ENCODE assay signal across 1 cellular context in the genomic region with DNA sequence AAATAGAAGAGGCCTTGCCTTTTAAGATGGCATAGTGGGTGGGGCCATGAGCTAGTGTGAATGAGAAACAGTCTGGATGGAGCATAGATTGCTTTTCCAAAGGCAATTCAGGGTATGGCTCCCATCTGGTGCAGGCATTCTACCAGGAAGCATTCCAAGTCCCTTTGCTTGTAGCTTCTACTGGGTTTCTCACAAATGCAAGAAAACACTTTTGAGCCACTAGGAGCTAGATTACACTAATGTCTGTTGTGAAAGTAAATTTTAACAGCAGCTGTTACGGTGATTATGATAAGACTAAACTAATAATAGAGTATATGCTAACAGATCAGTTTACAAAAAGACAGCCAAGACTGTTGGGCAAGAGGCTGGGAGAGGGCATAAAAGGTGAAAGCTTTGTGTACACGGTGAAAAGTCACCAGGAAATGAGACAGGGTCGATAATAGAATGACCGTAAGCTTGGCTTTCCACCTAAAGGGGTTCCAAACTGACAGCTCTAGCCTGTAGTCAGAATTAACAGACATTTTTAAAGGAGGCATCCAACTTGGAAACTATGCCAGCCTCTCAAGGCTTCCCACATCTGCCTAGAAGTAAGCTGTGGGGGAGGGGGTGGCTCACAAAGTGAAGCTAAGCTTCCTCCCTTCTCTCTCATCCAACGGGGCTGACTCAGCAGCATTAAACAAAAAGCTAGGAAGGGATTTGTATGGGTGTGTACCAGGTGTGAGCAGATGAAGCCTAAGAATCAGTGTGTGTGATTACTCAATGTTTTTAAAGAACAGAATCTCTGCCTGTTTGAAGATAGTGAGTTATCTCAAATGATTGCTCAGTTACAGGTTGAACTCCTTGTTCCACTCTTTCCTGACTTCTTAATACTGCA.
TF ChIP-seq lines count a peak whose summit lies in the region.

No MANE protein-coding gene starts in this region.

TF ChIP-seq in HepG2, 621 proteins besides CTCF, POLR2A, EP300 and RAD21 (continued from another document and continues in another):
- TF ChIP-seq ZSCAN30 (CRISPR knock-in tag; IDR thresholded peaks at IDR 0.05) (no peak), HNRNPLL (IDR thresholded peaks at IDR 0.05; ENCODE audit: low read depth, low read length, poor library complexity, severe bottlenecking) (no peak), BHLHE40 (IDR thresholded peaks at IDR 0.05; ENCODE audit: low read length) (no peak), SALL2 (CRISPR knock-in tag; IDR thresholded peaks at IDR 0.05) (no peak), ZNF782 (CRISPR knock-in tag; IDR thresholded peaks at IDR 0.05; ENCODE audit: borderline replicate concordance) (no peak), ZKSCAN5 (CRISPR knock-in tag; IDR thresholded peaks at IDR 0.05) (no peak), SAFB2 (CRISPR knock-in tag; IDR thresholded peaks at IDR 0.05; ENCODE audit: borderline replicate concordance, low read depth) (no peak), KDM5A (IDR thresholded peaks at IDR 0.05; ENCODE audit: borderline replicate concordance, low read length) (no peak), MATR3 (CRISPR knock-in tag; IDR thresholded peaks at IDR 0.05) (no peak), ZNF20 (CRISPR knock-in tag; IDR thresholded peaks at IDR 0.05) (no peak), ZFP1 (CRISPR knock-in tag; IDR thresholded peaks at IDR 0.05) (0 out of 2 replicates have a peak, but pooled peaks have one; percentile 48), ZNF777 (CRISPR knock-in tag; IDR thresholded peaks at IDR 0.05) (no peak), FOXJ3 (CRISPR knock-in tag; IDR thresholded peaks at IDR 0.05; ENCODE audit: borderline replicate concordance) (peak; percentile 95), GLI4 (CRISPR knock-in tag; IDR thresholded peaks at IDR 0.05; ENCODE audit: borderline replicate concordance) (no peak), FOXA1 (IDR thresholded peaks at IDR 0.05) (no peak), FOXA1 (CRISPR knock-in tag; IDR thresholded peaks at IDR 0.05) (peak; percentile 97), ZNF570 (CRISPR knock-in tag; IDR thresholded peaks at IDR 0.05; ENCODE audit: borderline replicate concordance) (no peak), ARHGAP35 (CRISPR knock-in tag; IDR thresholded peaks at IDR 0.05; ENCODE audit: borderline replicate concordance) (no peak), RFXANK (CRISPR knock-in tag; IDR thresholded peaks at IDR 0.05) (no peak), ZNF180 (CRISPR knock-in tag; IDR thresholded peaks at IDR 0.05; ENCODE audit: borderline replicate concordance, low read depth) (no peak), ZNF432 (CRISPR knock-in tag; IDR thresholded peaks at IDR 0.05; ENCODE audit: borderline replicate concordance) (no peak), CENPX (CRISPR knock-in tag; IDR thresholded peaks at IDR 0.05) (no peak), ZNF614 (CRISPR knock-in tag; IDR thresholded peaks at IDR 0.05; ENCODE audit: borderline replicate concordance) (peak; percentile 78; the same call in 1 of the 2 replicates), ZSCAN21 (CRISPR knock-in tag; IDR thresholded peaks at IDR 0.05; ENCODE audit: borderline replicate concordance) (0 out of 2 replicates have a peak, but pooled peaks have one; percentile 29), PCBP1 (IDR thresholded peaks at IDR 0.05; ENCODE audit: borderline replicate concordance, low read depth, low read length) (no peak), KAT8 (CRISPR knock-in tag; IDR thresholded peaks at IDR 0.05) (peak; percentile 54; the same call in 1 of the 2 replicates), ZNF160 (CRISPR knock-in tag; IDR thresholded peaks at IDR 0.05) (peak; percentile 61; the same call in 1 of the 2 replicates), TSC22D2 (CRISPR knock-in tag; IDR thresholded peaks at IDR 0.05; ENCODE audit: borderline replicate concordance) (no peak), SALL1 (CRISPR knock-in tag; IDR thresholded peaks at IDR 0.05) (peak; percentile 77; the same call in 1 of the 2 replicates), MXD4 (CRISPR knock-in tag; IDR thresholded peaks at IDR 0.05) (peak; percentile 56; the same call in 1 of the 2 replicates), ZNF598 (CRISPR knock-in tag; IDR thresholded peaks at IDR 0.05; ENCODE audit: borderline replicate concordance) (no peak), ZNF451 (CRISPR knock-in tag; IDR thresholded peaks at IDR 0.05) (no peak), SP140L (CRISPR knock-in tag; IDR thresholded peaks at IDR 0.05; ENCODE audit: borderline replicate concordance) (no peak; the same call in 1 of the 2 replicates), HOXA7 (CRISPR knock-in tag; IDR thresholded peaks at IDR 0.05) (no peak), ZNF234 (CRISPR knock-in tag; conservative IDR thresholded peaks at IDR 0.05) (no peak), ZNF430 (CRISPR knock-in tag; IDR thresholded peaks at IDR 0.05) (no peak)
- TF ChIP-seq, protein P1, sequence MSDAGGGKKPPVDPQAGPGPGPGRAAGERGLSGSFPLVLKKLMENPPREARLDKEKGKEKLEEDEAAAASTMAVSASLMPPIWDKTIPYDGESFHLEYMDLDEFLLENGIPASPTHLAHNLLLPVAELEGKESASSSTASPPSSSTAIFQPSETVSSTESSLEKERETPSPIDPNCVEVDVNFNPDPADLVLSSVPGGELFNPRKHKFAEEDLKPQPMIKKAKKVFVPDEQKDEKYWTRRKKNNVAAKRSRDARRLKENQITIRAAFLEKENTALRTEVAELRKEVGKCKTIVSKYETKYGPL (CRISPR knock-in tag; IDR thresholded peaks at IDR 0.05): no peak
- TF ChIP-seq, protein P2, sequence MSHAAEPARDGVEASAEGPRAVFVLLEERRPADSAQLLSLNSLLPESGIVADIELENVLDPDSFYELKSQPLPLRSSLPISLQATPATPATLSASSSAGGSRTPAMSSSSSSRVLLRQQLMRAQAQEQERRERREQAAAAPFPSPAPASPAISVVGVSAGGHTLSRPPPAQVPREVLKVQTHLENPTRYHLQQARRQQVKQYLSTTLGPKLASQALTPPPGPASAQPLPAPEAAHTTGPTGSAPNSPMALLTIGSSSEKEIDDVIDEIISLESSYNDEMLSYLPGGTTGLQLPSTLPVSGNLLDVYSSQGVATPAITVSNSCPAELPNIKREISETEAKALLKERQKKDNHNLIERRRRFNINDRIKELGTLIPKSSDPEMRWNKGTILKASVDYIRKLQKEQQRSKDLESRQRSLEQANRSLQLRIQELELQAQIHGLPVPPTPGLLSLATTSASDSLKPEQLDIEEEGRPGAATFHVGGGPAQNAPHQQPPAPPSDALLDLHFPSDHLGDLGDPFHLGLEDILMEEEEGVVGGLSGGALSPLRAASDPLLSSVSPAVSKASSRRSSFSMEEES (CRISPR knock-in tag; IDR thresholded peaks at IDR 0.05): peak; percentile 71; the same call in 1 of the 2 replicates
- TF ChIP-seq, protein P3, sequence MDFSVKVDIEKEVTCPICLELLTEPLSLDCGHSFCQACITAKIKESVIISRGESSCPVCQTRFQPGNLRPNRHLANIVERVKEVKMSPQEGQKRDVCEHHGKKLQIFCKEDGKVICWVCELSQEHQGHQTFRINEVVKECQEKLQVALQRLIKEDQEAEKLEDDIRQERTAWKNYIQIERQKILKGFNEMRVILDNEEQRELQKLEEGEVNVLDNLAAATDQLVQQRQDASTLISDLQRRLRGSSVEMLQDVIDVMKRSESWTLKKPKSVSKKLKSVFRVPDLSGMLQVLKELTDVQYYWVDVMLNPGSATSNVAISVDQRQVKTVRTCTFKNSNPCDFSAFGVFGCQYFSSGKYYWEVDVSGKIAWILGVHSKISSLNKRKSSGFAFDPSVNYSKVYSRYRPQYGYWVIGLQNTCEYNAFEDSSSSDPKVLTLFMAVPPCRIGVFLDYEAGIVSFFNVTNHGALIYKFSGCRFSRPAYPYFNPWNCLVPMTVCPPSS (IDR thresholded peaks at IDR 0.05): no peak
- TF ChIP-seq, protein P4, sequence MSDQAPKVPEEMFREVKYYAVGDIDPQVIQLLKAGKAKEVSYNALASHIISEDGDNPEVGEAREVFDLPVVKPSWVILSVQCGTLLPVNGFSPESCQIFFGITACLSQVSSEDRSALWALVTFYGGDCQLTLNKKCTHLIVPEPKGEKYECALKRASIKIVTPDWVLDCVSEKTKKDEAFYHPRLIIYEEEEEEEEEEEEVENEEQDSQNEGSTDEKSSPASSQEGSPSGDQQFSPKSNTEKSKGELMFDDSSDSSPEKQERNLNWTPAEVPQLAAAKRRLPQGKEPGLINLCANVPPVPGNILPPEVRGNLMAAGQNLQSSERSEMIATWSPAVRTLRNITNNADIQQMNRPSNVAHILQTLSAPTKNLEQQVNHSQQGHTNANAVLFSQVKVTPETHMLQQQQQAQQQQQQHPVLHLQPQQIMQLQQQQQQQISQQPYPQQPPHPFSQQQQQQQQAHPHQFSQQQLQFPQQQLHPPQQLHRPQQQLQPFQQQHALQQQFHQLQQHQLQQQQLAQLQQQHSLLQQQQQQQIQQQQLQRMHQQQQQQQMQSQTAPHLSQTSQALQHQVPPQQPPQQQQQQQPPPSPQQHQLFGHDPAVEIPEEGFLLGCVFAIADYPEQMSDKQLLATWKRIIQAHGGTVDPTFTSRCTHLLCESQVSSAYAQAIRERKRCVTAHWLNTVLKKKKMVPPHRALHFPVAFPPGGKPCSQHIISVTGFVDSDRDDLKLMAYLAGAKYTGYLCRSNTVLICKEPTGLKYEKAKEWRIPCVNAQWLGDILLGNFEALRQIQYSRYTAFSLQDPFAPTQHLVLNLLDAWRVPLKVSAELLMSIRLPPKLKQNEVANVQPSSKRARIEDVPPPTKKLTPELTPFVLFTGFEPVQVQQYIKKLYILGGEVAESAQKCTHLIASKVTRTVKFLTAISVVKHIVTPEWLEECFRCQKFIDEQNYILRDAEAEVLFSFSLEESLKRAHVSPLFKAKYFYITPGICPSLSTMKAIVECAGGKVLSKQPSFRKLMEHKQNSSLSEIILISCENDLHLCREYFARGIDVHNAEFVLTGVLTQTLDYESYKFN (CRISPR knock-in tag; conservative IDR thresholded peaks at IDR 0.05): peak; percentile 81
- TF ChIP-seq, protein P5, sequence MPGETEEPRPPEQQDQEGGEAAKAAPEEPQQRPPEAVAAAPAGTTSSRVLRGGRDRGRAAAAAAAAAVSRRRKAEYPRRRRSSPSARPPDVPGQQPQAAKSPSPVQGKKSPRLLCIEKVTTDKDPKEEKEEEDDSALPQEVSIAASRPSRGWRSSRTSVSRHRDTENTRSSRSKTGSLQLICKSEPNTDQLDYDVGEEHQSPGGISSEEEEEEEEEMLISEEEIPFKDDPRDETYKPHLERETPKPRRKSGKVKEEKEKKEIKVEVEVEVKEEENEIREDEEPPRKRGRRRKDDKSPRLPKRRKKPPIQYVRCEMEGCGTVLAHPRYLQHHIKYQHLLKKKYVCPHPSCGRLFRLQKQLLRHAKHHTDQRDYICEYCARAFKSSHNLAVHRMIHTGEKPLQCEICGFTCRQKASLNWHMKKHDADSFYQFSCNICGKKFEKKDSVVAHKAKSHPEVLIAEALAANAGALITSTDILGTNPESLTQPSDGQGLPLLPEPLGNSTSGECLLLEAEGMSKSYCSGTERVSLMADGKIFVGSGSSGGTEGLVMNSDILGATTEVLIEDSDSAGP (CRISPR knock-in tag; IDR thresholded peaks at IDR 0.05; ENCODE audit: borderline replicate concordance): no peak
- TF ChIP-seq, protein P6, sequence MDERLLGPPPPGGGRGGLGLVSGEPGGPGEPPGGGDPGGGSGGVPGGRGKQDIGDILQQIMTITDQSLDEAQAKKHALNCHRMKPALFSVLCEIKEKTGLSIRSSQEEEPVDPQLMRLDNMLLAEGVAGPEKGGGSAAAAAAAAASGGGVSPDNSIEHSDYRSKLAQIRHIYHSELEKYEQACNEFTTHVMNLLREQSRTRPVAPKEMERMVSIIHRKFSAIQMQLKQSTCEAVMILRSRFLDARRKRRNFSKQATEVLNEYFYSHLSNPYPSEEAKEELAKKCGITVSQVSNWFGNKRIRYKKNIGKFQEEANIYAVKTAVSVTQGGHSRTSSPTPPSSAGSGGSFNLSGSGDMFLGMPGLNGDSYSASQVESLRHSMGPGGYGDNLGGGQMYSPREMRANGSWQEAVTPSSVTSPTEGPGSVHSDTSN (CRISPR knock-in tag; IDR thresholded peaks at IDR 0.05): no peak
- TF ChIP-seq, protein P7, sequence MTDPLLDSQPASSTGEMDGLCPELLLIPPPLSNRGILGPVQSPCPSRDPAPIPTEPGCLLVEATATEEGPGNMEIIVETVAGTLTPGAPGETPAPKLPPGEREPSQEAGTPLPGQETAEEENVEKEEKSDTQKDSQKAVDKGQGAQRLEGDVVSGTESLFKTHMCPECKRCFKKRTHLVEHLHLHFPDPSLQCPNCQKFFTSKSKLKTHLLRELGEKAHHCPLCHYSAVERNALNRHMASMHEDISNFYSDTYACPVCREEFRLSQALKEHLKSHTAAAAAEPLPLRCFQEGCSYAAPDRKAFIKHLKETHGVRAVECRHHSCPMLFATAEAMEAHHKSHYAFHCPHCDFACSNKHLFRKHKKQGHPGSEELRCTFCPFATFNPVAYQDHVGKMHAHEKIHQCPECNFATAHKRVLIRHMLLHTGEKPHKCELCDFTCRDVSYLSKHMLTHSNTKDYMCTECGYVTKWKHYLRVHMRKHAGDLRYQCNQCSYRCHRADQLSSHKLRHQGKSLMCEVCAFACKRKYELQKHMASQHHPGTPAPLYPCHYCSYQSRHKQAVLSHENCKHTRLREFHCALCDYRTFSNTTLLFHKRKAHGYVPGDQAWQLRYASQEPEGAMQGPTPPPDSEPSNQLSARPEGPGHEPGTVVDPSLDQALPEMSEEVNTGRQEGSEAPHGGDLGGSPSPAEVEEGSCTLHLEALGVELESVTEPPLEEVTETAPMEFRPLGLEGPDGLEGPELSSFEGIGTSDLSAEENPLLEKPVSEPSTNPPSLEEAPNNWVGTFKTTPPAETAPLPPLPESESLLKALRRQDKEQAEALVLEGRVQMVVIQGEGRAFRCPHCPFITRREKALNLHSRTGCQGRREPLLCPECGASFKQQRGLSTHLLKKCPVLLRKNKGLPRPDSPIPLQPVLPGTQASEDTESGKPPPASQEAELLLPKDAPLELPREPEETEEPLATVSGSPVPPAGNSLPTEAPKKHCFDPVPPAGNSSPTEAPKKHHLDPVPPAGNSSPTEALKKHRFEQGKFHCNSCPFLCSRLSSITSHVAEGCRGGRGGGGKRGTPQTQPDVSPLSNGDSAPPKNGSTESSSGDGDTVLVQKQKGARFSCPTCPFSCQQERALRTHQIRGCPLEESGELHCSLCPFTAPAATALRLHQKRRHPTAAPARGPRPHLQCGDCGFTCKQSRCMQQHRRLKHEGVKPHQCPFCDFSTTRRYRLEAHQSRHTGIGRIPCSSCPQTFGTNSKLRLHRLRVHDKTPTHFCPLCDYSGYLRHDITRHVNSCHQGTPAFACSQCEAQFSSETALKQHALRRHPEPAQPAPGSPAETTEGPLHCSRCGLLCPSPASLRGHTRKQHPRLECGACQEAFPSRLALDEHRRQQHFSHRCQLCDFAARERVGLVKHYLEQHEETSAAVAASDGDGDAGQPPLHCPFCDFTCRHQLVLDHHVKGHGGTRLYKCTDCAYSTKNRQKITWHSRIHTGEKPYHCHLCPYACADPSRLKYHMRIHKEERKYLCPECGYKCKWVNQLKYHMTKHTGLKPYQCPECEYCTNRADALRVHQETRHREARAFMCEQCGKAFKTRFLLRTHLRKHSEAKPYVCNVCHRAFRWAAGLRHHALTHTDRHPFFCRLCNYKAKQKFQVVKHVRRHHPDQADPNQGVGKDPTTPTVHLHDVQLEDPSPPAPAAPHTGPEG (CRISPR knock-in tag; IDR thresholded peaks at IDR 0.05): no peak
- TF ChIP-seq, protein P8, sequence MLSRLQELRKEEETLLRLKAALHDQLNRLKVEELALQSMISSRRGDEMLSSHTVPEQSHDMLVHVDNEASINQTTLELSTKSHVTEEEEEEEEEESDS (CRISPR knock-in tag; IDR thresholded peaks at IDR 0.05; ENCODE audit: borderline replicate concordance): no peak
- TF ChIP-seq, protein P9, sequence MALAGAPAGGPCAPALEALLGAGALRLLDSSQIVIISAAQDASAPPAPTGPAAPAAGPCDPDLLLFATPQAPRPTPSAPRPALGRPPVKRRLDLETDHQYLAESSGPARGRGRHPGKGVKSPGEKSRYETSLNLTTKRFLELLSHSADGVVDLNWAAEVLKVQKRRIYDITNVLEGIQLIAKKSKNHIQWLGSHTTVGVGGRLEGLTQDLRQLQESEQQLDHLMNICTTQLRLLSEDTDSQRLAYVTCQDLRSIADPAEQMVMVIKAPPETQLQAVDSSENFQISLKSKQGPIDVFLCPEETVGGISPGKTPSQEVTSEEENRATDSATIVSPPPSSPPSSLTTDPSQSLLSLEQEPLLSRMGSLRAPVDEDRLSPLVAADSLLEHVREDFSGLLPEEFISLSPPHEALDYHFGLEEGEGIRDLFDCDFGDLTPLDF (CRISPR knock-in tag; IDR thresholded peaks at IDR 0.05): no peak
